Comparison of ENCODE assay signal across 8 cellular contexts in genomic region chr18:3526421-3527354, GRCh38.
DNase-seq lines count a peak whose midpoint lies in the region; ATAC-seq and TF ChIP-seq lines count a peak whose summit lies in the region.

No MANE protein-coding gene starts in this region.

- ATAC-seq in GM18858 (IDR thresholded peaks at IDR 0.05; ENCODE audit: unreplicated experiment) (peak; percentile 46), HG03354 (IDR thresholded peaks at IDR 0.05; ENCODE audit: poor library complexity, severe bottlenecking, unreplicated experiment) (peak; percentile 85), sciatic nerve (peak; percentile 90), GM18505 (IDR thresholded peaks at IDR 0.05; ENCODE audit: unreplicated experiment) (no peak)

- intact Hi-C loops in sciatic nerve (cut with DNase I), result no loop called here

- DNase-seq in AG08395 (ENCODE audit: low spot score) (peak; percentile 20), NCI-H82 (lab: John Stamatoyannopoulos, UW) (peak; percentile 96), erythroblast (lab: John Stamatoyannopoulos, UW) (peak; percentile 66 to 81), sciatic nerve (ENCODE audit: low spot score) (no peak)
- no peak for DNase-seq in stimulated activated CD4-positive, alpha-beta T cell treated with anti-CD3 and anti-CD28 coated beads, Interleukin-2, amount 100 ng/mL, for 48 hours

- no peak for TF ChIP-seq POLR2A in erythroblast (IDR thresholded peaks at IDR 0.05; ENCODE audit: low read length)
- TF ChIP-seq POLR2A in GM18505 (IDR thresholded peaks at IDR 0.05; ENCODE audit: borderline replicate concordance, extremely low read depth, insufficient read depth, insufficient read length), result no peak

Comparison
In these comparisons a context has a peak if more than half of its experiments do, and no peak if none do; other contexts are left out.
1. DNase-seq: peak in AG08395 (single experiment), NCI-H82 (single experiment) and erythroblast (2 of 2); none in sciatic nerve (single experiment) and stimulated activated CD4-positive, alpha-beta T cell treated with anti-CD3 and anti-CD28 coated beads, Interleukin-2, amount 100 ng/mL, for 48 hours (0 of 2).